In genomic region chr3:178950676-178951075, GRCh38 we compare ENCODE assay signal across 20 cellular contexts.
DNase-seq lines count a peak whose midpoint lies in the region; ATAC-seq and TF ChIP-seq lines count a peak whose summit lies in the region.
"Had no signal": no experiment of that assay in that cellular context is flagged by ENCODE, and none has a peak within 500 bp of the region (broad histone marks: within the 10 kb centered on the region; RNA-seq: fewer than 3 reads in every experiment).

No MANE protein-coding gene starts in this region.

- H3K9ac ChIP-seq in mammary epithelial cell (ENCODE audit: insufficient read depth, low read length) = no peak overlapping the region

- peaks cover 10% of the 10 kb centered on the region for H3K9me3 Mint-ChIP-seq in activated T-cell treated with anti-CD3 and anti-CD28 coated beads, Interleukin-2, amount 50 U/mL, for 4 hours

- H3K4me2 ChIP-seq in mammary epithelial cell (ENCODE audit: insufficient read depth, low read depth, low read length) = peak overlapping the region; percentile 51

- TF ChIP-seq CTCF in mammary epithelial cell (conservative IDR thresholded peaks at IDR 0.05 in 1 of 2, IDR thresholded peaks at IDR 0.05 in 1 of 2; ENCODE audit: extremely low read depth in 1 of 2, insufficient read depth in 1 of 2, low read depth in 1 of 2, low read length in 2 of 2) = no peak

- no peaks in the 10 kb centered on the region for H3K36me3 ChIP-seq in mammary epithelial cell (ENCODE audit: insufficient read depth, low read length)
- H3K36me3 ChIP-seq: colonic mucosa had no signal

- in situ Hi-C loops in mammary epithelial cell (cut with MboI; ENCODE audit: low sequenced_read_pairs in 2 of 2) = loop anchor here (10.0 to 25.0 kb wide), 2 partner anchors 506 to 513 kb away; no protein-coding TSS in a partner anchor

- H3K4me3 Mint-ChIP-seq in activated T-cell treated with anti-CD3 and anti-CD28 coated beads, Interleukin-2, amount 50 U/mL, for 4 hours = no peak overlapping the region
- H3K4me3 Mint-ChIP-seq: natural killer cell had no signal

- H3K27ac ChIP-seq in mammary epithelial cell (ENCODE audit: insufficient read depth, low read depth, low read length) = no peak overlapping the region
- H3K27ac ChIP-seq: colonic mucosa, testis had no signal

- peaks cover 1% of the 10 kb centered on the region for H3K36me3 Mint-ChIP-seq in activated T-cell treated with anti-CD3 and anti-CD28 coated beads, Interleukin-2, amount 50 U/mL, for 4 hours (ENCODE audit: insufficient read depth)
- H3K36me3 Mint-ChIP-seq: natural killer cell had no signal

- DNase-seq in activated T-cell treated with anti-CD3 and anti-CD28 coated beads for 48 hours (ENCODE audit: low read depth) (peak; percentile 9), mammary epithelial cell (peak; percentile 85), kidney tubule cell (ENCODE audit: low spot score) (peak; percentile 53), dedifferentiated amniotic fluid mesenchymal stem cell (ENCODE audit: extremely low spot score) (no peak), nucleus accumbens (lab: John Stamatoyannopoulos, UW) (no peak), SIG-M5 (lab: John Stamatoyannopoulos, UW) (no peak)
- DNase-seq in activated T-cell treated with anti-CD3 and anti-CD28 coated beads, Interleukin-2, amount 50 U/mL, for 4 hours = no peak
- DNase-seq: activated CD8-positive, alpha-beta memory T cell treated with anti-CD3 and anti-CD28 coated beads, Interleukin-2, amount 50 U/mL, for 4 hours; activated naive CD4-positive, alpha-beta T cell treated with anti-CD3 and anti-CD28 coated beads, Interleukin-2, amount 50 U/mL, for 16 hours; colonic mucosa; DMS 273 treated with DMSO at 0.1 percent for 48 hours; foreskin melanocyte; GF-D8; H7; natural killer cell; NCI-H146; NCI-H82; T-helper 9 cell; testis had no signal

- H3K27me3 ChIP-seq in mammary epithelial cell (ENCODE audit: insufficient read depth, low read length) = no peaks in the 10 kb centered on the region
- H3K27me3 ChIP-seq: colonic mucosa, testis had no signal

- H3K4me1 ChIP-seq in mammary epithelial cell (ENCODE audit: insufficient read depth, low read length) = peaks cover 15% of the 10 kb centered on the region
- H3K4me1 ChIP-seq: colonic mucosa, testis had no signal

- BruUV-seq in mammary epithelial cell (replicated peaks; lab: Mats Ljungman, UMichigan) = no TSS peak

- CTCF ChIA-PET in mammary epithelial cell (lab: Charles Lee; ENCODE audit: low non-redundant PET) = interaction anchor here (0.6 kb wide), 2 partner anchors 459 to 518 kb away, joined by 3 to 8 read pairs; no protein-coding TSS in a partner anchor

- no peaks in the 10 kb centered on the region for H3K4me1 Mint-ChIP-seq in activated T-cell treated with anti-CD3 and anti-CD28 coated beads, Interleukin-2, amount 50 U/mL, for 4 hours (ENCODE audit: low read depth)
- H3K4me1 Mint-ChIP-seq: natural killer cell had no signal

- H3K9me3 ChIP-seq in mammary epithelial cell (replicated peaks; ENCODE audit: insufficient read depth, low read length) = peaks cover under 1% of the 10 kb centered on the region
- H3K9me3 ChIP-seq: colonic mucosa, testis had no signal

- no peak for ATAC-seq in activated T-cell treated with anti-CD3 and anti-CD28 coated beads, Interleukin-2, amount 50 U/mL, for 4 hours
- ATAC-seq in HG03378 (IDR thresholded peaks at IDR 0.05; ENCODE audit: unreplicated experiment) = peak; percentile 50
- ATAC-seq: natural killer cell had no signal

- dilution Hi-C loops in mammary epithelial cell (cut with HindIII; ENCODE audit: low sequenced_read_pairs) = loop anchor here (25.0 kb wide), 1 partner anchor 513 kb away; no protein-coding TSS in a partner anchor

- intact Hi-C loops in mammary epithelial cell (cut with micrococcal nuclease) = no loop called here

- WGBS in mammary epithelial cell (ENCODE audit: low coverage, missing lambda C conversion rate) = 6% methylated on average over 2 of the region's 2 CpGs

- H4K20me1 ChIP-seq in mammary epithelial cell (ENCODE audit: insufficient read depth, low read length) = no peaks in the 10 kb centered on the region

- no peaks in the 10 kb centered on the region for H3K27me3 Mint-ChIP-seq in activated T-cell treated with anti-CD3 and anti-CD28 coated beads, Interleukin-2, amount 50 U/mL, for 4 hours (ENCODE audit: low read depth)

- peak overlapping the region; percentile 20 for H2AFZ ChIP-seq in mammary epithelial cell (ENCODE audit: low read depth, low read length)

- H3K79me2 ChIP-seq in mammary epithelial cell (ENCODE audit: insufficient read depth, low read length) = no peaks in the 10 kb centered on the region

- no peak overlapping the region for H3K4me3 ChIP-seq in mammary epithelial cell (replicated peaks in 1 of 3; ENCODE audit: insufficient read depth in 1 of 3, low read depth in 2 of 3, low read length in 3 of 3)
- H3K4me3 ChIP-seq: colonic mucosa, testis had no signal

Comparison
In these comparisons a context has a peak if more than half of its experiments do, and no peak if none do; other contexts are left out.
1. DNase-seq: peak in activated T-cell treated with anti-CD3 and anti-CD28 coated beads for 48 hours (single experiment), mammary epithelial cell (single experiment) and kidney tubule cell (single experiment); none in activated T-cell treated with anti-CD3 and anti-CD28 coated beads, Interleukin-2, amount 50 U/mL, for 4 hours (single experiment), dedifferentiated amniotic fluid mesenchymal stem cell (single experiment), nucleus accumbens (0 of 56) and SIG-M5 (single experiment).